In genomic region chr9:132372177-132373095, GRCh38 we compare ENCODE assay signal across 9 cellular contexts. TPM values are rescaled to one million over a fixed set of nuclear protein-coding genes. Genes with fewer than 3 reads are reported as not detected.
DNase-seq lines count a peak whose midpoint lies in the region; ATAC-seq, FAIRE-seq and TF ChIP-seq lines count a peak whose summit lies in the region.
"Had no signal": no experiment of that assay in that cellular context is flagged by ENCODE, and none has a peak within 500 bp of the region (broad histone marks: within the 10 kb centered on the region; RNA-seq: fewer than 3 reads in every experiment).

No MANE protein-coding gene starts in this region.

- FAIRE-seq in H54 (lab: Jason Lieb, UNC): no peak
- FAIRE-seq: frontal cortex had no signal

- WGBS in gastroesophageal sphincter (ENCODE audit: low coverage in 1 of 2), 2 donors: 71 to 72% methylated on average over 7 to 12 of the region's 14 CpGs
- WGBS in psoas muscle, 3 donors: 68 to 71% (median 69%) methylated on average over 14 of the region's 14 CpGs
- WGBS in prostate gland: 70% methylated on average over 14 of the region's 14 CpGs

- H3K27me3 ChIP-seq in gastroesophageal sphincter: no peaks in the 10 kb centered on the region
- H3K27me3 ChIP-seq in psoas muscle (ENCODE audit: insufficient read depth in 3 of 3, low read length in 2 of 3): no peaks in the 10 kb centered on the region
- no peaks in the 10 kb centered on the region for H3K27me3 ChIP-seq in prostate gland (replicated peaks; ENCODE audit: insufficient read depth)

- no peak for TF ChIP-seq POLR2A in H54 (IDR thresholded peaks at IDR 0.05; ENCODE audit: low read depth, low read length)
- TF ChIP-seq POLR2A in gastroesophageal sphincter (IDR thresholded peaks at IDR 0.05): no peak
- no peak for TF ChIP-seq POLR2A in prostate gland (IDR thresholded peaks at IDR 0.05)

- peak; percentile 44 for DNase-seq in H54 (ENCODE audit: insufficient read length, low spot score)
- DNase-seq in SW480 (ENCODE audit: low spot score): peak; percentile 17
- DNase-seq in psoas muscle: peak; percentile 21 to 61
- DNase-seq in stimulated activated CD4-positive, alpha-beta T cell treated with anti-CD3 and anti-CD28 coated beads, Interleukin-2, amount 100 ng/mL, for 24 hours: no peak
- no peak for DNase-seq in prostate gland (ENCODE audit: low spot score)

- intact Hi-C loops in psoas muscle (cut with DNase I): no loop called here
- intact Hi-C loops in prostate gland (cut with DNase I): no loop called here

- H3K36me3 ChIP-seq in gastroesophageal sphincter (peaks cover 0 to 28% of the 10 kb centered on the region in 2 donors), psoas muscle (ENCODE audit: insufficient read depth in 1 of 2, low read depth in 1 of 2) (peaks cover 3 to 22% of the 10 kb centered on the region in 2 donors), prostate gland (no peaks in the 10 kb centered on the region)

- ATAC-seq in gastroesophageal sphincter: peak; percentile 93
- peak; percentile 32 to 75 (median 72) for ATAC-seq in psoas muscle
- no peak for ATAC-seq in GM18873 (IDR thresholded peaks at IDR 0.05; ENCODE audit: low FRiP score, unreplicated experiment)
- ATAC-seq in GM21381 (IDR thresholded peaks at IDR 0.05; ENCODE audit: unreplicated experiment): no peak

- H3K4me3 ChIP-seq in gastroesophageal sphincter (no peak overlapping the region), psoas muscle (no peak overlapping the region), prostate gland (no peak overlapping the region)

- H3K4me1 ChIP-seq in gastroesophageal sphincter: no peaks in the 10 kb centered on the region
- no peaks in the 10 kb centered on the region for H3K4me1 ChIP-seq in psoas muscle
- H3K4me1 ChIP-seq in prostate gland (replicated peaks): peaks cover 7% of the 10 kb centered on the region

- no peak for TF ChIP-seq EP300 in gastroesophageal sphincter (IDR thresholded peaks at IDR 0.05)

- H3K27ac ChIP-seq in gastroesophageal sphincter: peak overlapping the region in 3 of 4 donors; percentile 48 to 69 (median 51)
- peak overlapping the region; percentile 55 for H3K27ac ChIP-seq in psoas muscle
- H3K27ac ChIP-seq in prostate gland: peak overlapping the region in 1 of 2 donors; percentile 46

- no peaks in the 10 kb centered on the region for H3K9me3 ChIP-seq in gastroesophageal sphincter
- no peaks in the 10 kb centered on the region for H3K9me3 ChIP-seq in psoas muscle
- H3K9me3 ChIP-seq in prostate gland: no peaks in the 10 kb centered on the region

- no peak for TF ChIP-seq CTCF in gastroesophageal sphincter (IDR thresholded peaks at IDR 0.05)
- TF ChIP-seq CTCF in psoas muscle (IDR thresholded peaks at IDR 0.05): no peak
- no peak for TF ChIP-seq CTCF in prostate gland (IDR thresholded peaks at IDR 0.05)

RNA-seq across cellular contexts. Expression of gene SETX, which starts 17.6 kb away (rescaled TPM):
- 10 to 100 TPM; 45.7 to 67.1 (median 53.5) TPM for total RNA-seq in gastroesophageal sphincter
- 10 to 100 TPM; 20.6 to 26.8 (median 22.7) TPM for total RNA-seq in psoas muscle
- 10 to 100 TPM; 10.0 to 20.4 (median 19.8) TPM for polyA plus RNA-seq in psoas muscle
- 10 to 100 TPM; 51.8 to 69.0 TPM for total RNA-seq in prostate gland

RNA-seq across cellular contexts. Expression of gene TTF1, which starts 34.2 kb away (rescaled TPM):
- total RNA-seq in gastroesophageal sphincter (10 to 100 TPM; 14.5 to 19.7 (median 16.1) TPM), psoas muscle (10 to 100 TPM; 11.1 to 15.3 (median 12.0) TPM), prostate gland (10 to 100 TPM; 11.4 to 13.3 TPM)
- 10 to 100 TPM; 21.5 to 33.8 (median 22.4) TPM for polyA plus RNA-seq in psoas muscle

RNA-seq across cellular contexts. Expression of gene CFAP77, which starts 37.6 kb away (rescaled TPM):
- total RNA-seq in gastroesophageal sphincter (not detected), psoas muscle (not detected), prostate gland (1 to 10 TPM in 1 of 2 donors, not detected in 1; 2.4 TPM)
- not detected for polyA plus RNA-seq in psoas muscle
- total RNA-seq: frontal cortex had no signal

Comparison
In these comparisons a context has a peak if more than half of its experiments do, and no peak if none do; other contexts are left out.
1. DNase-seq: peak in H54 (single experiment), SW480 (single experiment) and psoas muscle (2 of 2); none in stimulated activated CD4-positive, alpha-beta T cell treated with anti-CD3 and anti-CD28 coated beads, Interleukin-2, amount 100 ng/mL, for 24 hours (0 of 2) and prostate gland (single experiment).
2. ATAC-seq: peak in gastroesophageal sphincter (single experiment) and psoas muscle (4 of 4); none in GM18873 (single experiment) and GM21381 (single experiment).